19 cellular contexts compared by ENCODE assay signal in genomic region chr1:209727785-209728184, GRCh38. TPM values are rescaled to one million over a fixed set of nuclear protein-coding genes. Genes with fewer than 3 reads are reported as not detected.
"Had no signal": no experiment of that assay in that cellular context is flagged by ENCODE, and none has a peak within 500 bp of the region (broad histone marks: within the 10 kb centered on the region; RNA-seq: fewer than 3 reads in every experiment).

No MANE protein-coding gene starts in this region.

- H3K4me3 Mint-ChIP-seq: mesothelial cell of epicardium; nephron; stimulated activated naive B cell treated with anti-CD40 and anti-IgM and Interleukin-4, amounts not matched to agents 10 μg/mL and 1 μg/mL and 100 μg/mL, for 72 hours had no signal

- H3K36me3 ChIP-seq: adrenal gland, sigmoid colon, spleen, thyroid gland, WERI-Rb-1 had no signal

- DNase-seq: activated CD8-positive, alpha-beta memory T cell treated with anti-CD3 and anti-CD28 coated beads, Interleukin-2, amount 50 U/mL, for 4 hours; activated T-cell treated with anti-CD3 and anti-CD28 coated beads, Interleukin-2, amount 50 U/mL, for 48 hours; adrenal gland; foreskin fibroblast; islet precursor cell; SHP77; sigmoid colon; spleen; stimulated activated CD4-positive, alpha-beta T cell treated with anti-CD3 and anti-CD28 coated beads, Interleukin-4, amount 100 ng/mL, for 4 hours; stimulated activated naive B cell treated with anti-CD40 and anti-IgM and Interleukin-4, amounts not matched to agents 10 μg/mL and 1 μg/mL and 100 μg/mL, for 72 hours; thyroid gland; WERI-Rb-1 had no signal

- H3K27ac ChIP-seq: adrenal gland, parathyroid adenoma, sigmoid colon, SK-N-MC, spleen, thyroid gland, WERI-Rb-1 had no signal

- H3K9me3 Mint-ChIP-seq: mesothelial cell of epicardium; nephron; stimulated activated naive B cell treated with anti-CD40 and anti-IgM and Interleukin-4, amounts not matched to agents 10 μg/mL and 1 μg/mL and 100 μg/mL, for 72 hours had no signal

- H3K9me3 ChIP-seq: adrenal gland, sigmoid colon, spleen, thyroid gland had no signal

- H3K27me3 ChIP-seq: adrenal gland, sigmoid colon, spleen, thyroid gland had no signal

- H3K36me3 Mint-ChIP-seq: mesothelial cell of epicardium had no signal

- H3K4me3 ChIP-seq: adrenal gland, sigmoid colon, SK-N-MC, spleen, thyroid gland had no signal

- ATAC-seq: stimulated activated naive B cell treated with anti-CD40 and anti-IgM and Interleukin-4, amounts not matched to agents 10 μg/mL and 1 μg/mL and 100 μg/mL, for 72 hours had no signal

- H3K27ac Mint-ChIP-seq: mesothelial cell of epicardium; nephron; stimulated activated naive B cell treated with anti-CD40 and anti-IgM and Interleukin-4, amounts not matched to agents 10 μg/mL and 1 μg/mL and 100 μg/mL, for 72 hours had no signal

- H3K4me1 ChIP-seq: parathyroid adenoma, thyroid gland had no signal

- H3K4me1 Mint-ChIP-seq: nephron had no signal

RNA-seq across cellular contexts. Expression of gene HSD11B1, which starts 23.1 kb away (rescaled TPM):
- total RNA-seq: dermis microvascular lymphatic vessel endothelial cell, lung microvascular endothelial cell, mesothelial cell of epicardium had no signal

RNA-seq across cellular contexts. Expression of gene TRAF3IP3, which starts 28.1 kb away (rescaled TPM):
- total RNA-seq: bronchial epithelial cell, dermis microvascular lymphatic vessel endothelial cell, lung microvascular endothelial cell had no signal
